ENCODE assay signal across 14 cellular contexts in genomic region chr18:79933765-79934164, GRCh38. TPM values are rescaled to one million over a fixed set of nuclear protein-coding genes. Genes with fewer than 3 reads are reported as not detected.
DNase-seq lines count a peak whose midpoint lies in the region; ATAC-seq and TF ChIP-seq lines count a peak whose summit lies in the region.
"Had no signal": no experiment of that assay in that cellular context is flagged by ENCODE, and none has a peak within 500 bp of the region (broad histone marks: within the 10 kb centered on the region; RNA-seq: fewer than 3 reads in every experiment).

No MANE protein-coding gene starts in this region.

- H3K27me3 ChIP-seq in hepatocyte, result no peaks in the 10 kb centered on the region
- no peaks in the 10 kb centered on the region for H3K27me3 ChIP-seq in thymus (ENCODE audit: control insufficient read depth, insufficient read depth)
- H3K27me3 ChIP-seq: SJCRH30 had no signal

- no peaks in the 10 kb centered on the region for H4K20me1 ChIP-seq in hepatocyte (ENCODE audit: insufficient read depth, poor library complexity, severe bottlenecking)

- H3K79me2 ChIP-seq in hepatocyte, result peaks cover 72% of the 10 kb centered on the region

- TF ChIP-seq CTCF in HFFc6 (IDR thresholded peaks at IDR 0.05) (peak; percentile 47; the same call in 1 of the 2 replicates), hepatocyte (IDR thresholded peaks at IDR 0.05; ENCODE audit: poor library complexity) (peak; percentile 40)

- WGBS in hepatocyte (ENCODE audit: low lambda C conversion rate, missing lambda C conversion rate), result 70% methylated on average over 10 of the region's 10 CpGs
- 96% methylated on average over 10 of the region's 10 CpGs for WGBS in thymus

- no peaks in the 10 kb centered on the region for H3K9me2 ChIP-seq in hepatocyte (replicated peaks; ENCODE audit: insufficient read depth)

- H3K4me2 ChIP-seq in hepatocyte, result peak overlapping the region; percentile 67

- peaks cover 6% of the 10 kb centered on the region for H3K36me3 ChIP-seq in hepatocyte (replicated peaks; ENCODE audit: insufficient read depth, low read depth)
- H3K36me3 ChIP-seq in thymus (ENCODE audit: control insufficient read depth, insufficient read depth), result peaks cover 45% of the 10 kb centered on the region
- H3K36me3 ChIP-seq: SJCRH30 had no signal

- ATAC-seq in HG03565 (IDR thresholded peaks at IDR 0.05; ENCODE audit: unreplicated experiment), result no peak

- peak overlapping the region; percentile 5 for H3K27ac ChIP-seq in hepatocyte
- peak overlapping the region; percentile 8 for H3K27ac ChIP-seq in thymus (ENCODE audit: low read depth)
- H3K27ac ChIP-seq in substantia nigra (ENCODE audit: low read depth, low read length, poor library complexity, severe bottlenecking), result no peak overlapping the region
- H3K27ac ChIP-seq: SJCRH30 had no signal

- H3K9me3 ChIP-seq in hepatocyte (ENCODE audit: low read depth) (peaks cover 38% of the 10 kb centered on the region), thymus (ENCODE audit: control insufficient read depth) (peaks cover 11% of the 10 kb centered on the region)

- peaks cover 12% of the 10 kb centered on the region; the same call in 1 of the 2 replicates for H3K4me1 Mint-ChIP-seq in HFFc6 (ENCODE audit: low read depth)

- H3K4me3 Mint-ChIP-seq in HFFc6, result peak overlapping the region; percentile 15; the same call in 1 of the 2 replicates
- H3K4me3 Mint-ChIP-seq: activated naive CD4-positive, alpha-beta T cell treated with anti-CD3 and anti-CD28 coated beads for 36 hours had no signal

- peaks cover 4% of the 10 kb centered on the region for H3K27me3 Mint-ChIP-seq in HFFc6 (ENCODE audit: insufficient read depth)

- H3K4me3 ChIP-seq in hepatocyte (no peak overlapping the region), thymus (ENCODE audit: low read length) (no peak overlapping the region)
- H3K4me3 ChIP-seq: K562, SJCRH30 had no signal

- peaks cover 87% of the 10 kb centered on the region for H3K36me3 Mint-ChIP-seq in HFFc6 (ENCODE audit: low read depth)

- H3K9me3 Mint-ChIP-seq in HFFc6, result peaks cover 50% of the 10 kb centered on the region

- DNase-seq in HFFc6 (peak; percentile 80), amniotic epithelial cell (ENCODE audit: low read depth) (peak; percentile 79), hepatocyte (ENCODE audit: low spot score) (peak; percentile 67), NCI-H1092 treated with DMSO at 0.1 percent for 48 hours (lab: John Stamatoyannopoulos, UW) (no peak), substantia nigra (lab: John Stamatoyannopoulos, UW) (no peak)
- DNase-seq: activated CD4-positive, alpha-beta T cell treated with anti-CD3 and anti-CD28 coated beads for 4 hours; activated naive CD4-positive, alpha-beta T cell treated with anti-CD3 and anti-CD28 coated beads for 36 hours; DMS 273 treated with DMSO at 0.1 percent for 48 hours; mammary epithelial cell; NCI-H2227 treated with DMSO at 0.1 percent for 48 hours; SJCRH30 had no signal

- no peak overlapping the region for H2AFZ ChIP-seq in hepatocyte

- H3K4me1 ChIP-seq in hepatocyte (ENCODE audit: insufficient read depth) (peaks cover 14% of the 10 kb centered on the region), thymus (ENCODE audit: control insufficient read depth, insufficient read depth, low read length) (no peaks in the 10 kb centered on the region)
- H3K4me1 ChIP-seq: SJCRH30 had no signal

- no peak overlapping the region; the same call in 1 of the 2 replicates for H3K27ac Mint-ChIP-seq in HFFc6
- H3K27ac Mint-ChIP-seq: activated naive CD4-positive, alpha-beta T cell treated with anti-CD3 and anti-CD28 coated beads for 36 hours had no signal

RNA-seq across cellular contexts. Expression of gene SLC66A2, which starts 17.7 kb away (rescaled TPM):
- 10 to 100 TPM; 26.6 to 41.2 (median 29.9) TPM for total RNA-seq in HFFc6 (2021; fragmentation: NEBNext Ultra II Directional; extraction: Animal tissue kit (Norgen Biotek cat#: 25700))
- total RNA-seq in hepatocyte, result 23.4 and 31.1 TPM in 2 replicates
- polyA plus RNA-seq in hepatocyte (36.5 and 36.9 TPM in 2 replicates), thymus (91.3 TPM)

RNA-seq across cellular contexts. Expression of gene HSBP1L1, which starts 30.7 kb away (rescaled TPM):
- 10 to 100 TPM; 20.7 to 25.6 (median 21.6) TPM for total RNA-seq in HFFc6 (2021; fragmentation: NEBNext Ultra II Directional; extraction: Animal tissue kit (Norgen Biotek cat#: 25700))
- total RNA-seq in hepatocyte, result 55.2 and 58.7 TPM in 2 replicates
- polyA plus RNA-seq in hepatocyte, result 81.9 and 82.0 TPM in 2 replicates
- 25.8 TPM for polyA plus RNA-seq in thymus
- total RNA-seq: K562, SJCRH30 had no signal

RNA-seq across cellular contexts. Expression of gene TXNL4A, which starts 54.6 kb away (rescaled TPM):
- 100 to 1,000 TPM; 168 to 187 (median 174) TPM for total RNA-seq in HFFc6 (2021; fragmentation: NEBNext Ultra II Directional; extraction: Animal tissue kit (Norgen Biotek cat#: 25700))
- total RNA-seq in hepatocyte, result 54.2 and 71.9 TPM in 2 replicates
- 227 and 254 TPM in 2 replicates for polyA plus RNA-seq in hepatocyte
- polyA plus RNA-seq in thymus, result 99.0 TPM

Comparison
In these comparisons a context has a peak if more than half of its experiments do, and no peak if none do; other contexts are left out.
1. DNase-seq: peak in HFFc6 (single experiment), amniotic epithelial cell (single experiment) and hepatocyte (single experiment); none in NCI-H1092 treated with DMSO at 0.1 percent for 48 hours (single experiment) and substantia nigra (0 of 49).